22 cellular contexts compared by ENCODE assay signal in genomic region chr7:84911077-84911476, GRCh38.
A peak's percentile ranks its signal among the peaks of the same experiment; 100 is the strongest.
DNase-seq lines count a peak whose midpoint lies in the region; ATAC-seq and TF ChIP-seq lines count a peak whose summit lies in the region.
"Had no signal": no experiment of that assay in that cellular context is flagged by ENCODE, and none has a peak within 500 bp of the region (broad histone marks: within the 10 kb centered on the region; RNA-seq: fewer than 3 reads in every experiment).

No MANE protein-coding gene starts in this region.

- no peak overlapping the region for H3K4me2 ChIP-seq in H9 (ENCODE audit: insufficient read depth, insufficient read length, low read length)

- peak overlapping the region; percentile 35 for H2BK12ac ChIP-seq in H9 (ENCODE audit: insufficient read length, low read depth, low read length)

- no peak overlapping the region for H3K9ac ChIP-seq in H9 (ENCODE audit: extremely low read depth, insufficient read length, low read length)
- H3K9ac ChIP-seq in endodermal cell (ENCODE audit: extremely low read depth, low read length, poor library complexity, severe bottlenecking), result no peak overlapping the region
- H3K9ac ChIP-seq: GM23248 had no signal

- H3K27me3 ChIP-seq in H9 (ENCODE audit: insufficient read depth, low read length) (no peaks in the 10 kb centered on the region), endodermal cell (ENCODE audit: control insufficient read depth, insufficient read depth, low read length, poor library complexity, severe bottlenecking) (no peaks in the 10 kb centered on the region), right cardiac atrium (ENCODE audit: control insufficient read depth, insufficient read depth) (no peaks in the 10 kb centered on the region)
- H3K27me3 ChIP-seq: BE2C had no signal

- H2AK5ac ChIP-seq in H9 (ENCODE audit: insufficient read length, low read length), result no peak overlapping the region

- H3K56ac ChIP-seq in H9 (ENCODE audit: insufficient read length, low read depth, low read length), result no peak overlapping the region

- no peaks in the 10 kb centered on the region for H3K9me3 ChIP-seq in H9 (ENCODE audit: control insufficient read depth, low read depth, low read length)
- H3K9me3 ChIP-seq in endodermal cell (ENCODE audit: control insufficient read depth, low read length), result peaks cover 12% of the 10 kb centered on the region
- no peaks in the 10 kb centered on the region for H3K9me3 ChIP-seq in right cardiac atrium (ENCODE audit: control insufficient read depth, low read length)
- H3K9me3 ChIP-seq: BE2C had no signal

- DNase-seq in H9, result no peak
- DNase-seq in NCI-H82 (lab: John Stamatoyannopoulos, UW), result peak; percentile 81
- DNase-seq in endodermal cell, result no peak
- DNase-seq in mesothelial cell of epicardium (ENCODE audit: low spot score in 2 of 2, unreplicated experiment in 2 of 2), result no peak
- DNase-seq in T1000 (lab: John Stamatoyannopoulos, UW), result no peak
- DNase-seq in right cardiac atrium, result no peak
- DNase-seq: ACHN; BE2C; C1 segment of cervical spinal cord; CD4-positive, CD25-positive, alpha-beta regulatory T cell; CD8-positive, alpha-beta memory T cell; COR-L47; DMS153; DMS79; GF-D8; GM23248; H7; Kasumi-1; KG1 had no signal

- H2BK20ac ChIP-seq in H9 (ENCODE audit: low read depth, low read length, poor library complexity, severe bottlenecking), result no peak overlapping the region

- no peaks in the 10 kb centered on the region for H3K36me3 Mint-ChIP-seq in H9 (ENCODE audit: insufficient read depth in 1 of 3, low read depth in 3 of 3)
- H3K36me3 Mint-ChIP-seq in endodermal cell (ENCODE audit: low read depth), result peaks cover 10% of the 10 kb centered on the region
- no peaks in the 10 kb centered on the region for H3K36me3 Mint-ChIP-seq in mesothelial cell of epicardium
- H3K36me3 Mint-ChIP-seq: CD4-positive, CD25-positive, alpha-beta regulatory T cell; CD8-positive, alpha-beta memory T cell; IgD-negative memory B cell had no signal

- H3K4me3 ChIP-seq in endodermal cell (ENCODE audit: low read length) (no peak overlapping the region), right cardiac atrium (ENCODE audit: low read length) (no peak overlapping the region)
- H3K4me3 ChIP-seq: GM23248 had no signal

- WGBS in H9 (ENCODE audit: extremely low coverage, insufficient read length, low lambda C conversion rate), result no CpG with 5 or more reads among the region's 4 CpGs
- WGBS in endodermal cell (ENCODE audit: insufficient coverage in 1 of 2, insufficient read length in 1 of 2), 2 experiments, result 77 to 90% methylated on average over 4 of the region's 4 CpGs
- 90% methylated on average over 4 of the region's 4 CpGs for WGBS in right cardiac atrium

- intact Hi-C loops in right cardiac atrium (cut with DNase I), result no loop called here

- no peaks in the 10 kb centered on the region for H3K36me3 ChIP-seq in endodermal cell (ENCODE audit: control insufficient read depth, insufficient read depth, low read length)
- H3K36me3 ChIP-seq: BE2C had no signal

- H2BK5ac ChIP-seq in H9 (ENCODE audit: insufficient read length, low read length), result peak overlapping the region; percentile 41

- no peak overlapping the region for H3T11ph ChIP-seq in H9 (ENCODE audit: low read length)

- no peak overlapping the region for H2BK120ac ChIP-seq in H9 (ENCODE audit: low read depth, low read length, poor library complexity, severe bottlenecking)

- no peak overlapping the region for H3K4me3 Mint-ChIP-seq in H9
- H3K4me3 Mint-ChIP-seq in endodermal cell, result no peak overlapping the region
- no peak overlapping the region for H3K4me3 Mint-ChIP-seq in mesothelial cell of epicardium
- H3K4me3 Mint-ChIP-seq: CD4-positive, CD25-positive, alpha-beta regulatory T cell; CD8-positive, alpha-beta memory T cell; IgD-negative memory B cell had no signal

- H3K27me3 Mint-ChIP-seq in H9 (ENCODE audit: low read depth), result no peaks in the 10 kb centered on the region
- no peaks in the 10 kb centered on the region for H3K27me3 Mint-ChIP-seq in endodermal cell (ENCODE audit: insufficient read depth)
- no peaks in the 10 kb centered on the region for H3K27me3 Mint-ChIP-seq in mesothelial cell of epicardium (ENCODE audit: low read depth)
- H3K27me3 Mint-ChIP-seq: CD4-positive, CD25-positive, alpha-beta regulatory T cell; CD8-positive, alpha-beta memory T cell; IgD-negative memory B cell had no signal

- H3K79me2 ChIP-seq in H9 (ENCODE audit: insufficient read depth, low read length), result no peaks in the 10 kb centered on the region

- no peak for ATAC-seq in right cardiac atrium
- no peak for ATAC-seq in GM18858 (IDR thresholded peaks at IDR 0.05; ENCODE audit: unreplicated experiment)
- ATAC-seq: HepG2 had no signal

- H3K27ac ChIP-seq in H9 (ENCODE audit: insufficient read length, low read depth, low read length), result no peak overlapping the region
- H3K27ac ChIP-seq in endodermal cell (ENCODE audit: low read depth, low read length), result no peak overlapping the region
- H3K27ac ChIP-seq in right cardiac atrium (ENCODE audit: low read length), result no peak overlapping the region
- H3K27ac ChIP-seq: GM23248 had no signal

- no peaks in the 10 kb centered on the region for H3K79me1 ChIP-seq in H9 (ENCODE audit: insufficient read depth, low read depth, low read length, poor library complexity, severe bottlenecking)

- H3K14ac ChIP-seq in H9 (ENCODE audit: insufficient read depth, low read length), result no peak overlapping the region

- H3K9me3 Mint-ChIP-seq in H9 (no peaks in the 10 kb centered on the region), endodermal cell (peaks cover 11% of the 10 kb centered on the region), mesothelial cell of epicardium (no peaks in the 10 kb centered on the region)

- H4K91ac ChIP-seq in H9 (ENCODE audit: insufficient read length, low read depth, low read length), result no peak overlapping the region

- no peak overlapping the region for H4K5ac ChIP-seq in H9 (ENCODE audit: insufficient read length, low read depth, low read length)

- H3K18ac ChIP-seq in H9 (ENCODE audit: insufficient read length, low read depth, low read length), result no peak overlapping the region

- H3K4me1 Mint-ChIP-seq in H9 (peaks cover 34 to 50% of the 10 kb centered on the region in 2 experiments), endodermal cell (peaks cover 29% of the 10 kb centered on the region), mesothelial cell of epicardium (peaks cover 18% of the 10 kb centered on the region)
- H3K4me1 Mint-ChIP-seq: CD4-positive, CD25-positive, alpha-beta regulatory T cell; CD8-positive, alpha-beta memory T cell; IgD-negative memory B cell had no signal

- H3K4ac ChIP-seq in H9 (ENCODE audit: low read depth, low read length), result no peak overlapping the region

- no peak overlapping the region for H3K23ac ChIP-seq in H9 (ENCODE audit: insufficient read length, low read depth, low read length)

- no peak overlapping the region for H2AFZ ChIP-seq in H9 (ENCODE audit: low read length)
- H2AFZ ChIP-seq: GM23248 had no signal

- H4K8ac ChIP-seq in H9 (replicated peaks; ENCODE audit: insufficient read length, low read depth, low read length), result no peak overlapping the region

- H3K27ac Mint-ChIP-seq in H9 (peak overlapping the region; percentile 11 to 85 (median 43); a peak in 6 of 7 replicates), endodermal cell (peak overlapping the region; percentile 16), mesothelial cell of epicardium (no peak overlapping the region)
- H3K27ac Mint-ChIP-seq: CD4-positive, CD25-positive, alpha-beta regulatory T cell; CD8-positive, alpha-beta memory T cell; IgD-negative memory B cell had no signal

- no peak for TF ChIP-seq CTCF in H9 (conservative IDR thresholded peaks at IDR 0.05)
- no peak for TF ChIP-seq CTCF in endodermal cell (conservative IDR thresholded peaks at IDR 0.05)
- TF ChIP-seq CTCF in mesothelial cell of epicardium (IDR thresholded peaks at IDR 0.05; ENCODE audit: unreplicated experiment), result no peak

- H3K23me2 ChIP-seq in H9 (ENCODE audit: insufficient read length, low read depth, low read length, poor library complexity, severe bottlenecking), result no peaks in the 10 kb centered on the region

- H4K20me1 ChIP-seq in H9 (ENCODE audit: control insufficient read depth, insufficient read depth, insufficient read length), result no peaks in the 10 kb centered on the region

- H2BK15ac ChIP-seq in H9 (ENCODE audit: low read depth, low read length), result no peak overlapping the region

- H3K4me1 ChIP-seq in H9 (ENCODE audit: insufficient read depth, low read length) (no peaks in the 10 kb centered on the region; the same call in 1 of the 2 replicates), endodermal cell (ENCODE audit: control insufficient read depth, insufficient read depth, low read length) (peaks cover 17% of the 10 kb centered on the region), right cardiac atrium (ENCODE audit: control insufficient read depth, insufficient read depth, low read length) (no peaks in the 10 kb centered on the region)
- H3K4me1 ChIP-seq: BE2C had no signal
